In the genomic region with DNA sequence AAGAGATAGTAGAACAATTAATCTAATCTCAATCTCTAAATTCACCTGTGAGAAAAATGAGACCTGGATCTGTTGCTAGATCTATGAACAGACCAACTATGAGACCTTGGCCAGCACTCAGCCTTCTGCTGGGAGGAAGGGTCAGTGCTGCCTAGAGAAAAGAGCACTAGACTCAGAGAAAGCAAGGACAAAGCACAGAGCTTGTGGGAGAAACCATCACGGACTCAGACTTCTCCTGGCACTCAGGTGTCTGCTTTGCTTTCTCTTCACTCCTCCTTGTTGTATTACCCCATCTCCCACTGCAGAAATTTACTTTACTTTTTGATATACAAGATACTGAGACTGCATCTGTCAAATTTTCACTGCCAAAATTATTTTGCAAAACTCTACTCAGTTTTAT, we compare ENCODE assay signal across 13 cellular contexts.
DNase-seq lines count a peak whose midpoint lies in the region; TF ChIP-seq lines count a peak whose summit lies in the region.
"Had no signal": no experiment of that assay in that cellular context is flagged by ENCODE, and none has a peak within 500 bp of the region (broad histone marks: within the 10 kb centered on the region; RNA-seq: fewer than 3 reads in every experiment).

No MANE protein-coding gene starts in this region.

- peak overlapping the region; percentile 10 for H2BK120ac ChIP-seq in H9 (ENCODE audit: low read depth, low read length, poor library complexity, severe bottlenecking)

- BruUV-seq in Caco-2 (replicated peaks; lab: Mats Ljungman, UMichigan), result no TSS peak

- H3K4me2 ChIP-seq in H9 (ENCODE audit: insufficient read depth, insufficient read length, low read length), result peak overlapping the region; percentile 19
- H3K4me2 ChIP-seq in GM23248 (ENCODE audit: unreplicated experiment), result no peak overlapping the region

- H3K4me3 Mint-ChIP-seq in Caco-2 (ENCODE audit: unreplicated experiment) (peak overlapping the region; percentile 75), H9 (peak overlapping the region in 1 of 2 experiments; percentile 74; a peak in 2 of 5 replicates), chondrocyte (ENCODE audit: unreplicated experiment) (peak overlapping the region; percentile 80), neural crest cell (peak overlapping the region; percentile 89)

- H3K36me3 ChIP-seq in Caco-2 (ENCODE audit: control insufficient read depth, insufficient read depth, low read length) (no peaks in the 10 kb centered on the region), GM23248 (ENCODE audit: low read depth) (no peaks in the 10 kb centered on the region)

- H3K18ac ChIP-seq in H9 (ENCODE audit: insufficient read length, low read depth, low read length), result peak overlapping the region; percentile 99

- no peaks in the 10 kb centered on the region for H3K79me1 ChIP-seq in H9 (ENCODE audit: insufficient read depth, low read depth, low read length, poor library complexity, severe bottlenecking)

- peak overlapping the region; percentile 83; the same call in 1 of the 2 replicates for H3K14ac ChIP-seq in H9 (ENCODE audit: insufficient read depth, low read length)

- H4K20me1 ChIP-seq in H9 (ENCODE audit: control insufficient read depth, insufficient read depth, insufficient read length), result no peaks in the 10 kb centered on the region
- no peaks in the 10 kb centered on the region for H4K20me1 ChIP-seq in GM23248 (ENCODE audit: insufficient read depth)

- H3K4me3 ChIP-seq in Caco-2 (ENCODE audit: low read depth, low read length), result peak overlapping the region; percentile 35
- H3K4me3 ChIP-seq in GM23248, result no peak overlapping the region

- peak overlapping the region; percentile 71 for H3T11ph ChIP-seq in H9 (ENCODE audit: low read length)

- H3K4me1 ChIP-seq in Caco-2 (no peaks in the 10 kb centered on the region), H9 (ENCODE audit: insufficient read depth, low read length) (no peaks in the 10 kb centered on the region), GM23248 (ENCODE audit: insufficient read depth) (no peaks in the 10 kb centered on the region)

- no peak overlapping the region for H2BK15ac ChIP-seq in H9 (ENCODE audit: low read depth, low read length)

- H3K9me3 ChIP-seq in Caco-2 (no peaks in the 10 kb centered on the region), H9 (ENCODE audit: control insufficient read depth, low read depth, low read length) (no peaks in the 10 kb centered on the region), GM23248 (ENCODE audit: low read depth) (peaks cover 5% of the 10 kb centered on the region)

- H3K4me1 Mint-ChIP-seq in Caco-2 (ENCODE audit: low read depth, unreplicated experiment), result no peaks in the 10 kb centered on the region
- H3K4me1 Mint-ChIP-seq in H9, result peaks cover 9% of the 10 kb centered on the region in 2 experiments; a peak in 3 of 4 replicates
- no peaks in the 10 kb centered on the region for H3K4me1 Mint-ChIP-seq in chondrocyte (ENCODE audit: low read depth)
- no peaks in the 10 kb centered on the region for H3K4me1 Mint-ChIP-seq in neural crest cell

- TF ChIP-seq CTCF in Caco-2 (IDR thresholded peaks at IDR 0.05; ENCODE audit: insufficient read depth in 1 of 2, low read depth in 1 of 2, low read length in 1 of 2, severe bottlenecking in 1 of 2, unreplicated experiment in 1 of 2) (no peak), H9 (conservative IDR thresholded peaks at IDR 0.05) (no peak), chondrocyte (IDR thresholded peaks at IDR 0.05) (no peak), neural crest cell (conservative IDR thresholded peaks at IDR 0.05) (no peak)

- H4K91ac ChIP-seq in H9 (ENCODE audit: insufficient read length, low read depth, low read length), result peak overlapping the region; percentile 6

- H3K9me3 Mint-ChIP-seq in Caco-2 (ENCODE audit: unreplicated experiment), result no peaks in the 10 kb centered on the region
- peaks cover 5 to 6% of the 10 kb centered on the region in 2 experiments; a peak in 3 of 5 replicates for H3K9me3 Mint-ChIP-seq in H9
- peaks cover 5% of the 10 kb centered on the region for H3K9me3 Mint-ChIP-seq in chondrocyte (ENCODE audit: low read depth)
- H3K9me3 Mint-ChIP-seq in neural crest cell, result no peaks in the 10 kb centered on the region

- H3K27me3 Mint-ChIP-seq in Caco-2 (ENCODE audit: insufficient read depth, unreplicated experiment) (no peaks in the 10 kb centered on the region), H9 (ENCODE audit: low read depth) (no peaks in the 10 kb centered on the region), chondrocyte (ENCODE audit: low read depth) (no peaks in the 10 kb centered on the region), neural crest cell (ENCODE audit: low read depth) (no peaks in the 10 kb centered on the region)

- peak overlapping the region; percentile 26 for H2AFZ ChIP-seq in H9 (ENCODE audit: low read length)
- H2AFZ ChIP-seq in GM23248, result no peak overlapping the region

- intact Hi-C loops in Caco-2 (cut with micrococcal nuclease; ENCODE audit: unreplicated experiment), result no loop called here

- no peaks in the 10 kb centered on the region for H3K79me2 ChIP-seq in H9 (ENCODE audit: insufficient read depth, low read length)
- no peaks in the 10 kb centered on the region for H3K79me2 ChIP-seq in GM23248 (ENCODE audit: insufficient read depth)

- H3K23ac ChIP-seq in H9 (ENCODE audit: insufficient read length, low read depth, low read length), result no peak overlapping the region

- peak overlapping the region; percentile 64 for H3K9ac ChIP-seq in H9 (ENCODE audit: extremely low read depth, insufficient read length, low read length)
- H3K9ac ChIP-seq in GM23248, result no peak overlapping the region

- peak overlapping the region; percentile 59 for H4K5ac ChIP-seq in H9 (ENCODE audit: insufficient read length, low read depth, low read length)

- no peak overlapping the region for H2AK5ac ChIP-seq in H9 (ENCODE audit: insufficient read length, low read length)

- no peak overlapping the region for H2BK12ac ChIP-seq in H9 (ENCODE audit: insufficient read length, low read depth, low read length)

- DNase-seq in Caco-2, result no peak
- no peak for DNase-seq in H9
- no peak for DNase-seq in chondrocyte (ENCODE audit: low spot score)
- DNase-seq in neural crest cell (ENCODE audit: low read depth, low spot score), result no peak
- no peak for DNase-seq in globus pallidus (ENCODE audit: low spot score)
- no peak for DNase-seq in Kasumi-1 (lab: John Stamatoyannopoulos, UW)
- DNase-seq in GM23248, result no peak
- no peak for DNase-seq in activated effector memory CD4-positive, alpha-beta T cell treated with Interleukin-2 at 50 U/mL for 16 hours
- DNase-seq: C1 segment of cervical spinal cord, NCI-H1417 treated with DMSO at 0.1 percent for 48 hours, NCI-H2081 treated with DMSO at 0.1 percent for 48 hours, NCI-H524 had no signal

- POLR2A ChIA-PET in Caco-2 (lab: Charles Lee), result interaction anchor here (0.6 kb wide), 1 partner anchor 1496 kb away, joined by 4 read pairs; no protein-coding TSS in a partner anchor

- no peaks in the 10 kb centered on the region for H3K9me2 ChIP-seq in GM23248 (ENCODE audit: insufficient read depth)

- H3K36me3 Mint-ChIP-seq in Caco-2 (ENCODE audit: insufficient read depth, unreplicated experiment), result no peaks in the 10 kb centered on the region
- H3K36me3 Mint-ChIP-seq in H9 (ENCODE audit: insufficient read depth in 1 of 3, low read depth in 3 of 3), result peaks cover 1 to 8% (median 6%) of the 10 kb centered on the region in 3 experiments; a peak in 6 of 7 replicates
- no peaks in the 10 kb centered on the region for H3K36me3 Mint-ChIP-seq in chondrocyte (ENCODE audit: low read depth)
- H3K36me3 Mint-ChIP-seq in neural crest cell (ENCODE audit: low read depth), result peaks cover 4% of the 10 kb centered on the region

- no peaks in the 10 kb centered on the region for H3K27me3 ChIP-seq in Caco-2 (replicated peaks; ENCODE audit: control insufficient read depth, insufficient read depth, low read length)
- H3K27me3 ChIP-seq in H9 (ENCODE audit: insufficient read depth, low read length), result no peaks in the 10 kb centered on the region
- H3K27me3 ChIP-seq in GM23248 (replicated peaks; ENCODE audit: insufficient read depth), result no peaks in the 10 kb centered on the region

- H3K27ac ChIP-seq in H9 (ENCODE audit: insufficient read length, low read depth, low read length) (peak overlapping the region; percentile 50), GM23248 (no peak overlapping the region)
- H3K27ac ChIP-seq: RWPE1 had no signal

- H3K56ac ChIP-seq in H9 (ENCODE audit: insufficient read length, low read depth, low read length), result no peak overlapping the region

- no peak overlapping the region for H4K8ac ChIP-seq in H9 (replicated peaks; ENCODE audit: insufficient read length, low read depth, low read length)

- no peak overlapping the region for H3K4ac ChIP-seq in H9 (ENCODE audit: low read depth, low read length)

- H3K23me2 ChIP-seq in H9 (ENCODE audit: insufficient read length, low read depth, low read length, poor library complexity, severe bottlenecking), result no peaks in the 10 kb centered on the region

- in situ Hi-C loops in GM23248 (cut with MboI), result no loop called here

- H3F3A ChIP-seq in GM23248 (ENCODE audit: insufficient read depth), result no peaks in the 10 kb centered on the region

- H2BK5ac ChIP-seq in H9 (ENCODE audit: insufficient read length, low read length), result no peak overlapping the region

- CTCF ChIA-PET in Caco-2 (lab: Charles Lee), result no interaction called here

- no peak overlapping the region for H2BK20ac ChIP-seq in H9 (ENCODE audit: low read depth, low read length, poor library complexity, severe bottlenecking)

- no CpG with 5 or more reads among the region's 1 CpG for WGBS in H9 (ENCODE audit: extremely low coverage, insufficient read length, low lambda C conversion rate)
- 7 to 14% methylated on average over 1 of the region's 1 CpG for WGBS in GM23248 (ENCODE audit: low coverage in 1 of 2, low lambda C conversion rate in 2 of 2, missing lambda C conversion rate in 2 of 2), 2 experiments

- H3K27ac Mint-ChIP-seq in Caco-2 (ENCODE audit: unreplicated experiment) (peak overlapping the region; percentile 80), H9 (peak overlapping the region; percentile 45 to 99 (median 91); a peak in 3 of 7 replicates), chondrocyte (ENCODE audit: unreplicated experiment) (peak overlapping the region; percentile 84), neural crest cell (ENCODE audit: unreplicated experiment) (no peak overlapping the region)
